In the genomic region with DNA sequence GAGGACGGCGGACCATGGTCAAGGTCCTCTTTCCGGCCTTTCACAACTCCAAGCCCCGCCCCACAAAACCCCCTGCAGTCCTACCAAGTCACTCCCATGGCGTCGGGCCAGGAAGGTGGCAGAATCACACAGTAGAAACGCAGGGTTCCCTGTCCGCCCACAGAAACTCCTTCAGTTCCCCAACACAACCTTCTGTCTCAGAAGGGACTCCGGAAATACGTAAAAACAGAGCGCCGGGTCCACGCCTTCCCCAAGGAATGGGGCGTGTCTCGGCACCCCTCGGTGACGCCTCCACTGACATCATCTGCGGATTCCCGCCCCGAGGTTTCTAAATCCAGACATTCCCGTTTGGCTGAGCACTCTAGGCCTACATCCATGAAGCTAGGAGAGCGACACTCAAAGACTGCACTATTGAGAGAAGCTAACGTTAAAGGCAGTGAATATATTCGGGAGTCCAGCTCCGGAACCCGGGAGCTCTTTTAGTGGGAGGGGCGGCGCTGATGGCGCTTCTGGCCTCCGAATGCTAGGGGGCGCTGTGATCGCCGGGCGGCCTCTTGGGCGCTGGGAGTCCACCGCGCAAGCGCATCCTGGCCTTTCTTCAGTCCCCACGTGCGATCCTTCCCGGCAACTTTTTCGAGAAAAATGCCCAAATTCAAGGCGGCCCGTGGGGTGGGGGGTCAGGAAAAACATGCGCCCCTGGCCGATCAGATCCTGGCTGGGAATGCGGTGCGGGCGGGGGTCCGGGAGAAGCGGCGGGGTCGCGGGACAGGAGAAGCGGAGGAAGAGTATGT, we compare ENCODE assay signal across 8 cellular contexts. TPM values are rescaled to one million over a fixed set of nuclear protein-coding genes. Genes with fewer than 3 reads are reported as not detected.
DNase-seq lines count a peak whose midpoint lies in the region; ATAC-seq, FAIRE-seq and TF ChIP-seq lines count a peak whose summit lies in the region.

TSS of gene BYSL (plus strand) at position 579 of the 791 bp plus-strand sequence. CDS start at position 643, 64 bp downstream.
TSS of gene MED20 (minus strand) at position 219 of the 791 bp plus-strand sequence. CDS start at position 98, 121 bp downstream.

- H3K27ac ChIP-seq in VCaP (peak within 1 kb of the TSS; percentile 87), breast epithelium (peak within 1 kb of the TSS; percentile 95 to 99), small intestine (ENCODE audit: low read depth in 1 of 2, low read length in 1 of 2) (peak within 1 kb of the TSS; percentile 86 to 91)

- peak; percentile 94 for DNase-seq in AG08395 (ENCODE audit: low spot score)
- DNase-seq in NCI-H2196 (lab: John Stamatoyannopoulos, UW; ENCODE audit: unreplicated experiment): peak; percentile 93
- peak; percentile 91 to 93 for DNase-seq in breast epithelium (ENCODE audit: low spot score in 2 of 2)
- peak; percentile 96 for DNase-seq in iPS-NIHi11 (ENCODE audit: low spot score)
- DNase-seq in small intestine: peak; percentile 95

- intact Hi-C loops in breast epithelium (cut with DNase I; ENCODE audit: low total_unique reads): loop anchor here (5.0 to 10.0 kb wide), 2 partner anchors 124 to 374 kb away; partner anchors contain the start of gene FOXP4

- H3K4me1 ChIP-seq in breast epithelium (peaks cover 6 to 11% of the 10 kb centered on the region in 2 donors), small intestine (ENCODE audit: control insufficient read depth in 2 of 2, insufficient read depth in 1 of 2, low read depth in 1 of 2, low read length in 1 of 2) (peaks cover 3 to 11% of the 10 kb centered on the region in 2 donors)

- H3K9me3 ChIP-seq in breast epithelium (no peaks in the 10 kb centered on the region), small intestine (ENCODE audit: control insufficient read depth, low read depth) (no peaks in the 10 kb centered on the region)

- no peaks in the 10 kb centered on the region for H3K36me3 ChIP-seq in breast epithelium
- H3K36me3 ChIP-seq in small intestine (ENCODE audit: control insufficient read depth in 2 of 2, insufficient read depth in 2 of 2, low read length in 2 of 2): peaks cover 2 to 3% of the 10 kb centered on the region in 2 donors

- 0 to 1% (median 0%) methylated on average over 51 to 55 of the region's 55 CpGs for WGBS in small intestine, 3 donors

- peak; percentile 53 for TF ChIP-seq POLR2A in breast epithelium (IDR thresholded peaks at IDR 0.05)

- H3K27me3 ChIP-seq in breast epithelium (no peaks in the 10 kb centered on the region), small intestine (ENCODE audit: control insufficient read depth in 2 of 2, insufficient read depth in 2 of 2, low read length in 2 of 2) (no peaks in the 10 kb centered on the region)

- H3K4me3 ChIP-seq in breast epithelium (peak within 1 kb of the TSS; percentile 75 to 88 (median 86)), small intestine (ENCODE audit: low read depth in 1 of 2, low read length in 2 of 2) (peak within 1 kb of the TSS; percentile 69 to 90)

- TF ChIP-seq CTCF in VCaP (conservative IDR thresholded peaks at IDR 0.05) (peak; percentile 97), breast epithelium (IDR thresholded peaks at IDR 0.05) (peak; percentile 95 to 98 (median 97))

- ATAC-seq in GM18870 (IDR thresholded peaks at IDR 0.05; ENCODE audit: unreplicated experiment) (peak; percentile 81), HG03135 (IDR thresholded peaks at IDR 0.05; ENCODE audit: unreplicated experiment) (peak; percentile 85)

- no peak for FAIRE-seq in small intestine (lab: Jason Lieb, UNC)

RNA-seq across cellular contexts. Expression of gene BYSL, which starts in this region (rescaled TPM):
- total RNA-seq in breast epithelium: 1 to 10 TPM; 7.7 to 8.8 (median 8.6) TPM
- 10 to 100 TPM in 1 of 3 donors, 1 to 10 TPM in 2; 3.8 to 14.6 (median 4.3) TPM for polyA plus RNA-seq in small intestine

RNA-seq across cellular contexts. Expression of gene MED20, which starts in this region (rescaled TPM):
- 10 to 100 TPM in 1 of 3 donors, 1 to 10 TPM in 2; 9.8 to 16.5 (median 9.8) TPM for total RNA-seq in breast epithelium
- polyA plus RNA-seq in small intestine: 1 to 10 TPM; 8.1 to 9.2 (median 8.5) TPM

Comparison
In these comparisons a context has a peak if more than half of its experiments do, and no peak if none do; other contexts are left out.
1. Peak in every context shown above with its lines: DNase-seq, ATAC-seq, H3K4me3 ChIP-seq and H3K27ac ChIP-seq.